ENCODE assay signal across 17 cellular contexts in the genomic region with DNA sequence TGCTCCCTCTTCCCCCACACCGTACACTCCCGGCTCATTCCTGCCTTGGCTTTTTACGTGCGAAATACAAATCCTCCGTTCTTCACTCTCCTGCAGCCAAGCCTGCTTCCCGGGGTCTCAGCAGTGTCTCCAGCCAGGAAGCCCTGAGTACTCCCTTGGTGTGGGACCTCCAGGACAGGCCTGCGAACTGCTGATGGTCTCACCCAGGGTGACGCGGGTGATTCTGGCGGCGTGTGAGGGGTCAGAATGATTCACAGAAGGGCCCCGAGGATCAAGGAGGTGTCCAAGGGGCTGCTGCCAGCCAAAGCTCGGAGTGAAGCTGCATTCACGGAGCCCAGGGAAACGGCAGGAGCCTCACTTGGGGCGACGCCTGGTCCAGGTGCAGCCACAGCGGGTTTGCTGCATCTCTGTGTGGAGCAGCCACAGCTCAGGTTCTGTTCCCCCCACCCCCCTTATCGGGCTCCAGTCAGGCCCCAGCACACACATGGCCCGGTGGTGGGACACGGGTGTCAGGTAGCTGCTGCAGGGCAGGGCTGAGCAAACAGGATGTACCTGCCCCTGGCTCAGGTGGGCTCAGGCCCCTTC.
"Had no signal": no experiment of that assay in that cellular context is flagged by ENCODE, and none has a peak within 500 bp of the region (broad histone marks: within the 10 kb centered on the region; RNA-seq: fewer than 3 reads in every experiment).

No MANE protein-coding gene starts in this region.

- DNase-seq: dermis blood vessel endothelial cell; dorsolateral prefrontal cortex; effector CD4-positive, alpha-beta T cell; effector memory CD4-positive, alpha-beta T cell; foreskin keratinocyte; heart left ventricle; hypothalamus; left cardiac atrium; left lung; left ventricle myocardium superior; lower lobe of right lung; mesendoderm; midbrain had no signal

- H3K27ac ChIP-seq: coronary artery, dorsolateral prefrontal cortex, esophagus muscularis mucosa, foreskin keratinocyte, gastroesophageal sphincter, heart left ventricle, hepatocyte, left lung, lower lobe of right lung had no signal

- H3K9me3 ChIP-seq: esophagus muscularis mucosa, gastroesophageal sphincter, heart left ventricle, left lung, lower lobe of right lung had no signal

- H2AFZ ChIP-seq: hepatocyte had no signal

- H3K36me3 ChIP-seq: esophagus muscularis mucosa, gastroesophageal sphincter, heart left ventricle, left lung, lower lobe of right lung had no signal

- H3K27me3 ChIP-seq: dorsolateral prefrontal cortex, foreskin keratinocyte, gastroesophageal sphincter, hepatocyte, left lung had no signal

- ATAC-seq: foreskin keratinocyte, gastroesophageal sphincter, heart left ventricle, left cardiac atrium, left lung, left ventricle myocardium superior, lower lobe of right lung had no signal

- H3K4me2 ChIP-seq: hepatocyte had no signal

- H3K79me2 ChIP-seq: hepatocyte had no signal

- H3K4me3 ChIP-seq: coronary artery, dorsolateral prefrontal cortex, esophagus muscularis mucosa, gastroesophageal sphincter, heart left ventricle, hepatocyte, left lung, lower lobe of right lung had no signal

- H3K4me1 ChIP-seq: esophagus muscularis mucosa, foreskin keratinocyte, heart left ventricle, left lung, lower lobe of right lung had no signal
